ENCODE assay signal across 18 cellular contexts in the genomic region with DNA sequence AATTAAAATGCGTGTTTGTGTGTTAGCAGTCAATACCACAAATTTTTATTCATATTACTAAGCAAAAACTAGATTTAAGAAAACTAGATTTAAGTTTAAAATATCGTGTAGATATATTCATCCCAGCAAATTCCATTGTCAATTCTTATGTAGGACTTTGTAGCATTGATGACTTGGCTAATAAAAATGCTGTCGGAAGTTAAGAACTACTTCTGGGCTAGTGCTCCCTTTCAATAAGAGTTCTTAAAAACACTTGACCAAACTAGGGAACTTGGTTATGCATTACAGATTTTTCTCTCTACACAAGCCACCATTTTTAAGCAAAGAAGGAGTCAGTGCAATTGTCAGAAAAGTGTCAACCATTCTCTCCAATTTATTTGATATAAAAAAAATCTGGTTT.
"Had no signal": no experiment of that assay in that cellular context is flagged by ENCODE, and none has a peak within 500 bp of the region (broad histone marks: within the 10 kb centered on the region; RNA-seq: fewer than 3 reads in every experiment).

No MANE protein-coding gene starts in this region.

- H3K4me1 ChIP-seq: right atrium auricular region had no signal

- H3K27me3 Mint-ChIP-seq: dendritic cell treated with granulocyte-macrophage colony-stimulating factor and Interleukin-4, amounts not matched to agents 40 ng/mL and 50 ng/mL, for 4 days had no signal

- FAIRE-seq: frontal cortex had no signal

- H3K27me3 ChIP-seq: heart left ventricle, right atrium auricular region, tibial nerve had no signal

- H3K27ac ChIP-seq: heart left ventricle, right atrium auricular region, skin epidermis, tibial nerve had no signal

- H3K4me3 Mint-ChIP-seq: activated CD4-positive, alpha-beta memory T cell treated with anti-CD3 and anti-CD28 coated beads, Interleukin-2, amount 10 ng/mL, durations not matched to agents 7 days and 5 days; activated naive CD8-positive, alpha-beta T cell; dendritic cell treated with granulocyte-macrophage colony-stimulating factor and Interleukin-4, amounts not matched to agents 40 ng/mL and 50 ng/mL, for 4 days; naive B cell had no signal

- ATAC-seq: heart left ventricle had no signal

- H3K4me3 ChIP-seq: heart left ventricle, right atrium auricular region, skin epidermis, tibial nerve had no signal

- DNase-seq: activated CD4-positive, alpha-beta memory T cell treated with anti-CD3 and anti-CD28 coated beads, Interleukin-2, amount 10 ng/mL, durations not matched to agents 7 days and 5 days; activated CD4-positive, alpha-beta T cell treated with anti-CD3 and anti-CD28 coated beads for 4 hours; activated CD8-positive, alpha-beta memory T cell treated with anti-CD3 and anti-CD28 coated beads, Interleukin-2, amount 50 U/mL, for 4 hours; activated gamma-delta T cell; activated T-cell treated with anti-CD3 and anti-CD28 coated beads, Interleukin-2, amount 50 U/mL, for 72 hours; amygdala; effector memory CD4-positive, alpha-beta T cell; heart left ventricle; naive B cell; stimulated activated CD4-positive, alpha-beta T cell treated with anti-CD3 and anti-CD28 coated beads, Interleukin-4, amount 100 ng/mL, for 24 hours; stimulated activated naive CD4-positive, alpha-beta T cell had no signal

- H3K9me3 Mint-ChIP-seq: activated CD4-positive, alpha-beta memory T cell treated with anti-CD3 and anti-CD28 coated beads, Interleukin-2, amount 10 ng/mL, durations not matched to agents 7 days and 5 days; dendritic cell treated with granulocyte-macrophage colony-stimulating factor and Interleukin-4, amounts not matched to agents 40 ng/mL and 50 ng/mL, for 4 days; immature natural killer cell had no signal

- H3K9me3 ChIP-seq: heart left ventricle, right atrium auricular region, tibial nerve had no signal

- H3K27ac Mint-ChIP-seq: activated CD4-positive, alpha-beta memory T cell treated with anti-CD3 and anti-CD28 coated beads, Interleukin-2, amount 10 ng/mL, durations not matched to agents 7 days and 5 days; activated T-cell treated with anti-CD3 and anti-CD28 coated beads, Interleukin-2, amount 50 U/mL, for 72 hours had no signal

- H3K36me3 Mint-ChIP-seq: activated naive CD8-positive, alpha-beta T cell; immature natural killer cell had no signal

- H3K36me3 ChIP-seq: heart left ventricle, right atrium auricular region, tibial nerve had no signal
